8 cellular contexts compared by ENCODE assay signal in genomic region chr12:46664771-46665287, GRCh38.
A peak's percentile ranks its signal among the peaks of the same experiment; 100 is the strongest.
DNase-seq lines count a peak whose midpoint lies in the region; ATAC-seq and TF ChIP-seq lines count a peak whose summit lies in the region.

No MANE protein-coding gene starts in this region.

- peaks cover 4% of the 10 kb centered on the region for H3K9me3 Mint-ChIP-seq in MCF 10A (ENCODE audit: unreplicated experiment)

- peaks cover 53% of the 10 kb centered on the region for H3K4me1 Mint-ChIP-seq in MCF 10A (ENCODE audit: insufficient read depth, unreplicated experiment)

- H3K27me3 ChIP-seq in breast epithelium (no peaks in the 10 kb centered on the region), SJSA1 (replicated peaks) (no peaks in the 10 kb centered on the region), vagina (no peaks in the 10 kb centered on the region)

- intact Hi-C loops in MCF 10A (cut with micrococcal nuclease), result loop anchor here (5.0 kb wide), 2 partner anchors 233 to 398 kb away; partner anchors contain the start of gene SLC38A1
- intact Hi-C loops in breast epithelium (cut with DNase I; ENCODE audit: low total_unique reads), result no loop called here
- intact Hi-C loops in vagina (cut with DNase I), result loop anchor here (5.0 kb wide), 1 partner anchor 293 kb away; the partner anchor contains the start of gene SLC38A2
- intact Hi-C loops in lower leg skin (cut with DNase I; ENCODE audit: low total_unique reads), result loop anchor here (10.0 kb wide), 1 partner anchor 510 kb away; no protein-coding TSS in a partner anchor

- CTCF ChIA-PET in MCF 10A (lab: Yijun Ruan, JAX), result interaction anchor here (0.6 to 2.1 kb wide), 11 partner anchors 9 to 362 kb away, joined by 3 to 7 read pairs (median 4); no protein-coding TSS in a partner anchor

- BruUV-seq in MCF 10A (replicated peaks; lab: Mats Ljungman, UMichigan), result no TSS peak

- H3K27ac ChIP-seq in breast epithelium (no peak overlapping the region), SJSA1 (peak overlapping the region; percentile 50), vagina (peak overlapping the region; percentile 42)

- H3K36me3 Mint-ChIP-seq in MCF 10A (ENCODE audit: insufficient read depth, unreplicated experiment), result no peaks in the 10 kb centered on the region

- POLR2A ChIA-PET in MCF 10A (lab: Yijun Ruan, JAX), result interaction anchor here (0.8 to 19.7 kb wide), 24 partner anchors 10 to 506 kb away, joined by 3 to 497 read pairs (median 9); partner anchors contain the start of genes SLC38A1 and SLC38A2

- WGBS in lower leg skin, 2 donors, result 5 to 18% methylated on average over 3 of the region's 3 CpGs

- H3K4me3 ChIP-seq in breast epithelium (no peak overlapping the region), SJSA1 (no peak overlapping the region), fibroblast of villous mesenchyme (ENCODE audit: low read depth, low read length) (no peak overlapping the region), vagina (no peak overlapping the region), lower leg skin (ENCODE audit: low read depth, poor library complexity, severe bottlenecking) (no peak overlapping the region)

- H3K36me3 ChIP-seq in breast epithelium, result no peaks in the 10 kb centered on the region
- H3K36me3 ChIP-seq in SJSA1, result no peaks in the 10 kb centered on the region
- H3K36me3 ChIP-seq in vagina, result no peaks in the 10 kb centered on the region

- peak; percentile 59 for ATAC-seq in HG03280 (IDR thresholded peaks at IDR 0.05; ENCODE audit: unreplicated experiment)

- peak overlapping the region; percentile 31 for H3K4me3 Mint-ChIP-seq in MCF 10A (ENCODE audit: unreplicated experiment)

- DNase-seq in MCF 10A (ENCODE audit: unreplicated experiment), result peak; percentile 88
- no peak for DNase-seq in breast epithelium (ENCODE audit: low spot score in 2 of 2)
- peak; percentile 63 to 73 for DNase-seq in SJSA1 (ENCODE audit: low read depth in 1 of 2, low spot score in 2 of 2)
- peak; percentile 96 for DNase-seq in fibroblast of villous mesenchyme (ENCODE audit: low read depth)
- DNase-seq in vagina (ENCODE audit: extremely low spot score in 2 of 2), result no peak
- DNase-seq in NCI-H2107 treated with DMSO at 0.1 percent for 48 hours (lab: John Stamatoyannopoulos, UW; ENCODE audit: unreplicated experiment), result no peak
- DNase-seq in lower leg skin (ENCODE audit: low spot score in 2 of 2), result no peak

- H3K27ac Mint-ChIP-seq in MCF 10A (ENCODE audit: low read depth, unreplicated experiment), result peak overlapping the region; percentile 82

- H3K9me3 ChIP-seq in breast epithelium, result no peaks in the 10 kb centered on the region
- H3K9me3 ChIP-seq in SJSA1 (replicated peaks), result no peaks in the 10 kb centered on the region
- no peaks in the 10 kb centered on the region for H3K9me3 ChIP-seq in vagina

- TF ChIP-seq POLR2A in breast epithelium (IDR thresholded peaks at IDR 0.05), result no peak
- no peak for TF ChIP-seq POLR2A in vagina (IDR thresholded peaks at IDR 0.05)
- TF ChIP-seq POLR2A in lower leg skin (IDR thresholded peaks at IDR 0.05), result no peak

- H3K4me1 ChIP-seq in breast epithelium, result peaks cover 5 to 6% of the 10 kb centered on the region in 2 donors
- H3K4me1 ChIP-seq in SJSA1 (replicated peaks), result peaks cover 53% of the 10 kb centered on the region
- peaks cover 36% of the 10 kb centered on the region for H3K4me1 ChIP-seq in vagina

- TF ChIP-seq CTCF in MCF 10A (IDR thresholded peaks at IDR 0.05; ENCODE audit: unreplicated experiment), result no peak
- no peak for TF ChIP-seq CTCF in breast epithelium (IDR thresholded peaks at IDR 0.05)
- no peak for TF ChIP-seq CTCF in fibroblast of villous mesenchyme (IDR thresholded peaks at IDR 0.05; ENCODE audit: insufficient read depth, low read depth, low read length)
- no peak for TF ChIP-seq CTCF in vagina (IDR thresholded peaks at IDR 0.05)
- TF ChIP-seq CTCF in lower leg skin (IDR thresholded peaks at IDR 0.05), result no peak

- H3K27me3 Mint-ChIP-seq in MCF 10A (ENCODE audit: insufficient read depth, unreplicated experiment), result no peaks in the 10 kb centered on the region

Comparison
In these comparisons a context has a peak if more than half of its experiments do, and no peak if none do; other contexts are left out.
1. DNase-seq: peak in MCF 10A (single experiment), SJSA1 (2 of 2) and fibroblast of villous mesenchyme (single experiment); none in breast epithelium (0 of 2), vagina (0 of 2), NCI-H2107 treated with DMSO at 0.1 percent for 48 hours (single experiment) and lower leg skin (0 of 2).
2. H3K27ac ChIP-seq: peak in SJSA1 (single experiment) and vagina (single experiment); none in breast epithelium (0 of 2).